Comparison of ENCODE assay signal across 1 cellular context in the genomic region with DNA sequence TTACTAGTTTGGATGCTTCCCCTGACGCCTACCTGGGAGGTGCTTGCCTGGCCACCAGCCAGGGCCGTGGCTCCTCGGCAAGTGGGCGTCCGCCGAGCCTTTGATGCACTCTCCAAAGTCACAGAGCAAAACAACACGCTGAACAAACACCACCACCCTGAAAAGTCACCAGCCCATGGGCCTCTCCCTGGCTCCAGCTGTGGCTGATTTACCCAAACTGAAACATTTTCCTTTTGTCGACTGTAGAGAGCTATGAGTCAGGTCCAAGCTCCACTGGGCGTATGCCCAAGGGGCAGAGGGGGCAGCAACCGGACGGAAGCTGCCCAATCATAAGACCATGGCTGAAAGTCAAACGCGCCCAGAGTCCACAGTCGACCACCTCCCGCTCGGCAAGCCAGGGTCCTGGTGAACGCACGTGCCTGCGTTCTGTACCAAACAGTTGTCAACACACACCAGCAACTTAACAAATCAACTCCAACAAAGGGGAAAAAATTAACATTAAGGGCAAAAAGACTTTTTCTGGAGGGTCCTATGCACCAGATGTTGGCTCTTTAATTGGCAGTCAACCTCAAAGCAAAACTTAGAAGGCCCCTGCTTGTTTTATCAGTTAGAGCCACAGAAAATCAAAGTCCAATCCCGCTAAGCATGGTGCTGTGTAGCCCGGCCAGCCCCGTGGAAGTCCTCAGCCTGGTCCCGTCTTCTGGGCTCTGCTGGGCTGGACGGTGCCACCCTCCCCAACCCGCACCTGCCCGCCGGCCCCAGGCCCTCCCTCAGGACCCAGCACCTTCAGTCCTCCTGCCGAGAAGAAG.
A peak's percentile ranks its signal among the peaks of the same experiment; 100 is the strongest.
TF ChIP-seq lines count a peak whose summit lies in the region.

No MANE protein-coding gene starts in this region.

TF ChIP-seq in HepG2, 621 proteins besides CTCF, POLR2A, EP300 and RAD21 (continued from another document and continues in another):
- TF ChIP-seq, protein P1, sequence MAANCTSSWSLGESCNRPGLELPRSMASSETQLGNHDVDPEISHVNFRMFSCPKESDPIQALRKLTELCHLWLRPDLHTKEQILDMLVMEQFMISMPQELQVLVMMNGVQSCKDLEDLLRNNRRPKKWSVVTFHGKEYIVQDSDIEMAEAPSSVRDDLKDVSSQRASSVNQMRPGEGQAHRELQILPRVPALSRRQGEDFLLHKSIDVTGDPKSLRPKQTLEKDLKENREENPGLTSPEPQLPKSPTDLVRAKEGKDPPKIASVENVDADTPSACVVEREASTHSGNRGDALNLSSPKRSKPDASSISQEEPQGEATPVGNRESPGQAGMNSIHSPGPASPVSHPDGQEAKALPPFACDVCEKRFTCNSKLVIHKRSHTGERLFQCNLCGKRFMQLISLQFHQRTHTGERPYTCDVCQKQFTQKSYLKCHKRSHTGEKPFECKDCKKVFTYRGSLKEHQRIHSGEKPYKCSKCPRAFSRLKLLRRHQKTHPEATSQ (CRISPR knock-in tag; IDR thresholded peaks at IDR 0.05; ENCODE audit: borderline replicate concordance), result peak; percentile 63; the same call in 1 of the 2 replicates
- TF ChIP-seq CBX5 (CRISPR knock-in tag; IDR thresholded peaks at IDR 0.05; ENCODE audit: borderline replicate concordance), result peak; percentile 73; the same call in 1 of the 2 replicates
- TF ChIP-seq, protein P2, sequence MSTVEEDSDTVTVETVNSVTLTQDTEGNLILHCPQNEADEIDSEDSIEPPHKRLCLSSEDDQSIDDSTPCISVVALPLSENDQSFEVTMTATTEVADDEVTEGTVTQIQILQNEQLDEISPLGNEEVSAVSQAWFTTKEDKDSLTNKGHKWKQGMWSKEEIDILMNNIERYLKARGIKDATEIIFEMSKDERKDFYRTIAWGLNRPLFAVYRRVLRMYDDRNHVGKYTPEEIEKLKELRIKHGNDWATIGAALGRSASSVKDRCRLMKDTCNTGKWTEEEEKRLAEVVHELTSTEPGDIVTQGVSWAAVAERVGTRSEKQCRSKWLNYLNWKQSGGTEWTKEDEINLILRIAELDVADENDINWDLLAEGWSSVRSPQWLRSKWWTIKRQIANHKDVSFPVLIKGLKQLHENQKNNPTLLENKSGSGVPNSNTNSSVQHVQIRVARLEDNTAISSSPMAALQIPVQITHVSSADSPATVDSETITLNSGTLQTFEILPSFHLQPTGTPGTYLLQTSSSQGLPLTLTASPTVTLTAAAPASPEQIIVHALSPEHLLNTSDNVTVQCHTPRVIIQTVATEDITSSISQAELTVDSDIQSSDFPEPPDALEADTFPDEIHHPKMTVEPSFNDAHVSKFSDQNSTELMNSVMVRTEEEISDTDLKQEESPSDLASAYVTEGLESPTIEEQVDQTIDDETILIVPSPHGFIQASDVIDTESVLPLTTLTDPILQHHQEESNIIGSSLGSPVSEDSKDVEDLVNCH (CRISPR knock-in tag; IDR thresholded peaks at IDR 0.05), result no peak
- TF ChIP-seq SAFB2 (CRISPR knock-in tag; IDR thresholded peaks at IDR 0.05; ENCODE audit: borderline replicate concordance, low read depth), result no peak; the same call in 1 of the 2 replicates
- no peak for TF ChIP-seq FOXM1 (CRISPR knock-in tag; IDR thresholded peaks at IDR 0.05)
- peak; percentile 45; the same call in 1 of the 2 replicates for TF ChIP-seq MTF1 (CRISPR knock-in tag; IDR thresholded peaks at IDR 0.05)
- peak; percentile 93 for TF ChIP-seq ZNF644 (CRISPR knock-in tag; IDR thresholded peaks at IDR 0.05; ENCODE audit: low read depth)
- TF ChIP-seq PAWR (CRISPR knock-in tag; IDR thresholded peaks at IDR 0.05; ENCODE audit: borderline replicate concordance), result no peak
- peak; percentile 92 for TF ChIP-seq ZKSCAN8 (CRISPR knock-in tag; IDR thresholded peaks at IDR 0.05; ENCODE audit: borderline replicate concordance)
- TF ChIP-seq ZNF747 (CRISPR knock-in tag; IDR thresholded peaks at IDR 0.05; ENCODE audit: borderline replicate concordance), result peak; percentile 98
- TF ChIP-seq ZNF788 (CRISPR knock-in tag; IDR thresholded peaks at IDR 0.05; ENCODE audit: borderline replicate concordance), result peak; percentile 96
- TF ChIP-seq ZBTB8A (CRISPR knock-in tag; IDR thresholded peaks at IDR 0.05; ENCODE audit: borderline replicate concordance, low read depth), result peak; percentile 69; the same call in 1 of the 2 replicates
- no peak for TF ChIP-seq ATF7 (IDR thresholded peaks at IDR 0.05)
- peak; percentile 73; the same call in 1 of the 2 replicates for TF ChIP-seq ATF7 (CRISPR knock-in tag; IDR thresholded peaks at IDR 0.05)
- TF ChIP-seq, protein P3, sequence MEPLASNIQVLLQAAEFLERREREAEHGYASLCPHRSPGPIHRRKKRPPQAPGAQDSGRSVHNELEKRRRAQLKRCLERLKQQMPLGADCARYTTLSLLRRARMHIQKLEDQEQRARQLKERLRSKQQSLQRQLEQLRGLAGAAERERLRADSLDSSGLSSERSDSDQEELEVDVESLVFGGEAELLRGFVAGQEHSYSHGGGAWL (CRISPR knock-in tag; IDR thresholded peaks at IDR 0.05), result peak; percentile 66
- TF ChIP-seq, protein P4, sequence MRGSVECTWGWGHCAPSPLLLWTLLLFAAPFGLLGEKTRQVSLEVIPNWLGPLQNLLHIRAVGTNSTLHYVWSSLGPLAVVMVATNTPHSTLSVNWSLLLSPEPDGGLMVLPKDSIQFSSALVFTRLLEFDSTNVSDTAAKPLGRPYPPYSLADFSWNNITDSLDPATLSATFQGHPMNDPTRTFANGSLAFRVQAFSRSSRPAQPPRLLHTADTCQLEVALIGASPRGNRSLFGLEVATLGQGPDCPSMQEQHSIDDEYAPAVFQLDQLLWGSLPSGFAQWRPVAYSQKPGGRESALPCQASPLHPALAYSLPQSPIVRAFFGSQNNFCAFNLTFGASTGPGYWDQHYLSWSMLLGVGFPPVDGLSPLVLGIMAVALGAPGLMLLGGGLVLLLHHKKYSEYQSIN (CRISPR knock-in tag; IDR thresholded peaks at IDR 0.05; ENCODE audit: borderline replicate concordance), result no peak
- TF ChIP-seq, protein P5, sequence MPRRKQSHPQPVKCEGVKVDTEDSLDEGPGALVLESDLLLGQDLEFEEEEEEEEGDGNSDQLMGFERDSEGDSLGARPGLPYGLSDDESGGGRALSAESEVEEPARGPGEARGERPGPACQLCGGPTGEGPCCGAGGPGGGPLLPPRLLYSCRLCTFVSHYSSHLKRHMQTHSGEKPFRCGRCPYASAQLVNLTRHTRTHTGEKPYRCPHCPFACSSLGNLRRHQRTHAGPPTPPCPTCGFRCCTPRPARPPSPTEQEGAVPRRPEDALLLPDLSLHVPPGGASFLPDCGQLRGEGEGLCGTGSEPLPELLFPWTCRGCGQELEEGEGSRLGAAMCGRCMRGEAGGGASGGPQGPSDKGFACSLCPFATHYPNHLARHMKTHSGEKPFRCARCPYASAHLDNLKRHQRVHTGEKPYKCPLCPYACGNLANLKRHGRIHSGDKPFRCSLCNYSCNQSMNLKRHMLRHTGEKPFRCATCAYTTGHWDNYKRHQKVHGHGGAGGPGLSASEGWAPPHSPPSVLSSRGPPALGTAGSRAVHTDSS (CRISPR knock-in tag; conservative IDR thresholded peaks at IDR 0.05), result no peak
- TF ChIP-seq, protein P6, sequence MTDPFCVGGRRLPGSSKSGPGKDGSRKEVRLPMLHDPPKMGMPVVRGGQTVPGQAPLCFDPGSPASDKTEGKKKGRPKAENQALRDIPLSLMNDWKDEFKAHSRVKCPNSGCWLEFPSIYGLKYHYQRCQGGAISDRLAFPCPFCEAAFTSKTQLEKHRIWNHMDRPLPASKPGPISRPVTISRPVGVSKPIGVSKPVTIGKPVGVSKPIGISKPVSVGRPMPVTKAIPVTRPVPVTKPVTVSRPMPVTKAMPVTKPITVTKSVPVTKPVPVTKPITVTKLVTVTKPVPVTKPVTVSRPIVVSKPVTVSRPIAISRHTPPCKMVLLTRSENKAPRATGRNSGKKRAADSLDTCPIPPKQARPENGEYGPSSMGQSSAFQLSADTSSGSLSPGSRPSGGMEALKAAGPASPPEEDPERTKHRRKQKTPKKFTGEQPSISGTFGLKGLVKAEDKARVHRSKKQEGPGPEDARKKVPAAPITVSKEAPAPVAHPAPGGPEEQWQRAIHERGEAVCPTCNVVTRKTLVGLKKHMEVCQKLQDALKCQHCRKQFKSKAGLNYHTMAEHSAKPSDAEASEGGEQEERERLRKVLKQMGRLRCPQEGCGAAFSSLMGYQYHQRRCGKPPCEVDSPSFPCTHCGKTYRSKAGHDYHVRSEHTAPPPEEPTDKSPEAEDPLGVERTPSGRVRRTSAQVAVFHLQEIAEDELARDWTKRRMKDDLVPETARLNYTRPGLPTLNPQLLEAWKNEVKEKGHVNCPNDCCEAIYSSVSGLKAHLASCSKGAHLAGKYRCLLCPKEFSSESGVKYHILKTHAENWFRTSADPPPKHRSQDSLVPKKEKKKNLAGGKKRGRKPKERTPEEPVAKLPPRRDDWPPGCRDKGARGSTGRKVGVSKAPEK (CRISPR knock-in tag; IDR thresholded peaks at IDR 0.05; ENCODE audit: borderline replicate concordance), result peak; percentile 78
- TF ChIP-seq KAT8 (CRISPR knock-in tag; IDR thresholded peaks at IDR 0.05), result peak; percentile 84
- TF ChIP-seq BHLHE40 (IDR thresholded peaks at IDR 0.05; ENCODE audit: low read length), result peak; percentile 87
- TF ChIP-seq NBN (conservative IDR thresholded peaks at IDR 0.05), result no peak
- TF ChIP-seq HIVEP1 (CRISPR knock-in tag; IDR thresholded peaks at IDR 0.05), result peak; percentile 95
- peak; percentile 82 for TF ChIP-seq BORCS8-MEF2B (CRISPR knock-in tag; IDR thresholded peaks at IDR 0.05)
- TF ChIP-seq SRSF4 (IDR thresholded peaks at IDR 0.05; ENCODE audit: low read depth, low read length, poor library complexity, severe bottlenecking), result no peak
- no peak for TF ChIP-seq CC2D1A (CRISPR knock-in tag; IDR thresholded peaks at IDR 0.05)
- peak; percentile 76; the same call in 1 of the 2 replicates for TF ChIP-seq DNMT3B (CRISPR knock-in tag; conservative IDR thresholded peaks at IDR 0.05)
- peak; percentile 78 for TF ChIP-seq ZC3H13 (CRISPR knock-in tag; IDR thresholded peaks at IDR 0.05)
- no peak for TF ChIP-seq ZNF672 (CRISPR knock-in tag; IDR thresholded peaks at IDR 0.05)
- TF ChIP-seq, protein P7, sequence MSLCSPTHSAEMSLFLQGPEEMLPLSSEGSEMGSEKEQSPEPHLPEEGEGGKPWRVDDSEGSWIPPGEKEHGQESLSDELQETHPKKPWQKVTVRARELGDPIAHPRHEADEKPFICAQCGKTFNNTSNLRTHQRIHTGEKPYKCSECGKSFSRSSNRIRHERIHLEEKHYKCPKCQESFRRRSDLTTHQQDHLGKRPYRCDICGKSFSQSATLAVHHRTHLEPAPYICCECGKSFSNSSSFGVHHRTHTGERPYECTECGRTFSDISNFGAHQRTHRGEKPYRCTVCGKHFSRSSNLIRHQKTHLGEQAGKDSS (CRISPR knock-in tag; IDR thresholded peaks at IDR 0.05; ENCODE audit: borderline replicate concordance, low read depth), result peak; percentile 72
- TF ChIP-seq, protein P8, sequence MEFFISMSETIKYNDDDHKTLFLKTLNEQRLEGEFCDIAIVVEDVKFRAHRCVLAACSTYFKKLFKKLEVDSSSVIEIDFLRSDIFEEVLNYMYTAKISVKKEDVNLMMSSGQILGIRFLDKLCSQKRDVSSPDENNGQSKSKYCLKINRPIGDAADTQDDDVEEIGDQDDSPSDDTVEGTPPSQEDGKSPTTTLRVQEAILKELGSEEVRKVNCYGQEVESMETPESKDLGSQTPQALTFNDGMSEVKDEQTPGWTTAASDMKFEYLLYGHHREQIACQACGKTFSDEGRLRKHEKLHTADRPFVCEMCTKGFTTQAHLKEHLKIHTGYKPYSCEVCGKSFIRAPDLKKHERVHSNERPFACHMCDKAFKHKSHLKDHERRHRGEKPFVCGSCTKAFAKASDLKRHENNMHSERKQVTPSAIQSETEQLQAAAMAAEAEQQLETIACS (CRISPR knock-in tag; IDR thresholded peaks at IDR 0.05), result 0 out of 2 replicates have a peak, but pooled peaks have one; percentile 52
- TF ChIP-seq ZNF569 (CRISPR knock-in tag; IDR thresholded peaks at IDR 0.05; ENCODE audit: borderline replicate concordance), result peak; percentile 28; the same call in 1 of the 2 replicates
